ENCODE assay signal across 12 cellular contexts in genomic region chr7:105306160-105306784, GRCh38.
DNase-seq lines count a peak whose midpoint lies in the region; ATAC-seq and FAIRE-seq lines count a peak whose summit lies in the region.
"Had no signal": no experiment of that assay in that cellular context is flagged by ENCODE, and none has a peak within 500 bp of the region (broad histone marks: within the 10 kb centered on the region; RNA-seq: fewer than 3 reads in every experiment).

No MANE protein-coding gene starts in this region.

- ATAC-seq in activated CD8-positive, alpha-beta T cell treated with anti-CD3 and anti-CD28 coated beads, Interleukin-2, amount 10 ng/mL, durations not matched to agents 7 days and 5 days = peak; percentile 59
- peak in 1 of 2 donors; percentile 25 for ATAC-seq in naive thymus-derived CD8-positive, alpha-beta T cell

- FAIRE-seq in frontal cortex (lab: Jason Lieb, UNC) = no peak

- POLR2A ChIA-PET in activated CD8-positive, alpha-beta T cell treated with anti-CD3 and anti-CD28 coated beads, Interleukin-2, amount 10 ng/mL, durations not matched to agents 7 days and 5 days (lab: Charles Lee) = no interaction called here
- POLR2A ChIA-PET in naive thymus-derived CD8-positive, alpha-beta T cell (lab: Charles Lee) = no interaction called here

- H3K9me3 Mint-ChIP-seq in activated CD8-positive, alpha-beta T cell treated with anti-CD3 and anti-CD28 coated beads, Interleukin-2, amount 10 ng/mL, durations not matched to agents 7 days and 5 days (ENCODE audit: insufficient read depth) = no peaks in the 10 kb centered on the region
- H3K9me3 Mint-ChIP-seq in naive thymus-derived CD8-positive, alpha-beta T cell = peaks cover 0 to 2% (median 0%) of the 10 kb centered on the region in 9 donors

- H3K4me3 Mint-ChIP-seq in activated CD8-positive, alpha-beta T cell treated with anti-CD3 and anti-CD28 coated beads, Interleukin-2, amount 10 ng/mL, durations not matched to agents 7 days and 5 days = peak overlapping the region; percentile 44
- H3K4me3 Mint-ChIP-seq in naive thymus-derived CD8-positive, alpha-beta T cell = peak overlapping the region in 7 of 10 donors; percentile 12 to 70 (median 39)

- no peaks in the 10 kb centered on the region for H3K27me3 Mint-ChIP-seq in activated CD8-positive, alpha-beta T cell treated with anti-CD3 and anti-CD28 coated beads, Interleukin-2, amount 10 ng/mL, durations not matched to agents 7 days and 5 days (ENCODE audit: low read depth)
- no peaks in the 10 kb centered on the region for H3K27me3 Mint-ChIP-seq in naive thymus-derived CD8-positive, alpha-beta T cell

- peaks cover 59% of the 10 kb centered on the region for H3K4me1 Mint-ChIP-seq in activated CD8-positive, alpha-beta T cell treated with anti-CD3 and anti-CD28 coated beads, Interleukin-2, amount 10 ng/mL, durations not matched to agents 7 days and 5 days (ENCODE audit: low read depth)
- peaks cover 31 to 69% (median 60%) of the 10 kb centered on the region in 4 donors for H3K4me1 Mint-ChIP-seq in naive thymus-derived CD8-positive, alpha-beta T cell

- peaks cover 8% of the 10 kb centered on the region for H3K36me3 Mint-ChIP-seq in activated CD8-positive, alpha-beta T cell treated with anti-CD3 and anti-CD28 coated beads, Interleukin-2, amount 10 ng/mL, durations not matched to agents 7 days and 5 days (ENCODE audit: low read depth)
- H3K36me3 Mint-ChIP-seq in naive thymus-derived CD8-positive, alpha-beta T cell = peaks cover 0 to 12% (median 3%) of the 10 kb centered on the region in 3 donors

- CTCF ChIA-PET in activated CD8-positive, alpha-beta T cell treated with anti-CD3 and anti-CD28 coated beads, Interleukin-2, amount 10 ng/mL, durations not matched to agents 7 days and 5 days (lab: Charles Lee) = interaction anchor here (3.2 kb wide), 1 partner anchor 9 kb away, joined by 23 read pairs; no protein-coding TSS in a partner anchor

- H3K27ac Mint-ChIP-seq in activated CD8-positive, alpha-beta T cell treated with anti-CD3 and anti-CD28 coated beads, Interleukin-2, amount 10 ng/mL, durations not matched to agents 7 days and 5 days = peak overlapping the region; percentile 78
- H3K27ac Mint-ChIP-seq in naive thymus-derived CD8-positive, alpha-beta T cell = peak overlapping the region in 9 of 10 donors; percentile 7 to 76 (median 58)

- DNase-seq in DMS53 treated with DMSO at 0.1 percent for 48 hours (lab: John Stamatoyannopoulos, UW; ENCODE audit: unreplicated experiment) (peak; percentile 6), DMS53 (lab: John Stamatoyannopoulos, UW) (no peak), NCI-H1105 (lab: John Stamatoyannopoulos, UW) (peak; percentile 59), EL (no peak), frontal cortex (ENCODE audit: low spot score in 2 of 2) (no peak), epidermal melanocyte (ENCODE audit: insufficient read length, low spot score) (no peak)
- no peak for DNase-seq in activated CD8-positive, alpha-beta T cell treated with anti-CD3 and anti-CD28 coated beads, Interleukin-2, amount 10 ng/mL, durations not matched to agents 7 days and 5 days
- peak in 3 of 10 donors; percentile 13 to 18 (median 18) for DNase-seq in naive thymus-derived CD8-positive, alpha-beta T cell
- DNase-seq: HCEC 1CT, islet precursor cell, transverse colon, WERI-Rb-1 had no signal

Comparison
In these comparisons a context has a peak if more than half of its experiments do, and no peak if none do; other contexts are left out.
1. DNase-seq: peak in DMS53 treated with DMSO at 0.1 percent for 48 hours (single experiment) and NCI-H1105 (single experiment); none in DMS53 (single experiment), activated CD8-positive, alpha-beta T cell treated with anti-CD3 and anti-CD28 coated beads, Interleukin-2, amount 10 ng/mL, durations not matched to agents 7 days and 5 days (single experiment), EL (single experiment), frontal cortex (0 of 2) and epidermal melanocyte (single experiment).